11 cellular contexts compared by ENCODE assay signal in the genomic region with DNA sequence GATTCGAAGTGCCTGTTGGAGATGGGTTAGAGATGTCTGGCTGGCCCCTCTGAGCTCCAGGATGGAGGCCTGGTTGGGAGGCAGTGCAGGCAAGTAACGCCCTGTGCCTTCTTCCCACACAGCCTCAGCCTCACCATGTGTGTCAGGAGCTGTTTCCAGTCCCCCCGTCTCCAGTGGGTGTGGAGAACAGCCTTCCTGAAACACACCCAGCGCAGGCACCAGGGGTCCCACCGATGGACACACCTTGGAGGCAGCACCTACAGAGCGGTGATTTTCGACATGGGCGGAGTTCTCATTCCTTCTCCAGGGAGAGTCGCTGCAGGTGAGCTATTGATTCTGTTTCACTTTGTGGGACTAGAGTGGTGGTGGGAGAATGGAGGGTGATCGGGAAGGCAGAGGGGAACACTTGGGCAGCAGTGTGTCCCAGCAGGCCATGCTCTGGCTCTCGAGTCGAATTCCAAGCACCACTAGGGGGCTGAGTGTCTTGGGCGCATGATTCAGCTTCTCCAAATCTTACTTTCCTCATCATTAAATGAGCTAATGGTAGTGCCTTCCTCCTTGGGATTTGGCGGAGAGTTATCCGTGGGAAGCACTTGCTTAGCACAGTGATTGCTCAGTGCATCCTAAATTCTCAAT. TPM values are rescaled to one million over a fixed set of nuclear protein-coding genes. Genes with fewer than 3 reads are reported as not detected.
A peak's percentile ranks its signal among the peaks of the same experiment; 100 is the strongest.
DNase-seq lines count a peak whose midpoint lies in the region; ATAC-seq and TF ChIP-seq lines count a peak whose summit lies in the region.
"Had no signal": no experiment of that assay in that cellular context is flagged by ENCODE, and none has a peak within 500 bp of the region (broad histone marks: within the 10 kb centered on the region; RNA-seq: fewer than 3 reads in every experiment).

No MANE protein-coding gene starts in this region.

- H3K4me3 ChIP-seq in HEK293 (ENCODE audit: low read depth, low read length): no peak overlapping the region
- H3K4me3 ChIP-seq in stomach: no peak overlapping the region
- no peak overlapping the region for H3K4me3 ChIP-seq in coronary artery
- no peak overlapping the region for H3K4me3 ChIP-seq in vagina
- H3K4me3 ChIP-seq: tibial nerve had no signal

- peaks cover 30% of the 10 kb centered on the region for H3K36me3 Mint-ChIP-seq in WTC11

- no peaks in the 10 kb centered on the region for H3K27me3 Mint-ChIP-seq in WTC11 (ENCODE audit: low read depth)

- intact Hi-C loops in stomach (cut with DNase I; ENCODE audit: low total_unique reads): no loop called here
- intact Hi-C loops in vagina (cut with DNase I): no loop called here

- POLR2A ChIA-PET in HEK293 (lab: Yijun Ruan, JAX) (no interaction called here), WTC11 (lab: Charles Lee) (no interaction called here)

- H3K4me1 ChIP-seq in HEK293 (ENCODE audit: control insufficient read depth, insufficient read depth, low read length): no peaks in the 10 kb centered on the region
- peaks cover 0 to 3% (median under 1%) of the 10 kb centered on the region in 4 donors for H3K4me1 ChIP-seq in stomach
- no peaks in the 10 kb centered on the region for H3K4me1 ChIP-seq in vagina
- H3K4me1 ChIP-seq: tibial nerve had no signal

- no peak overlapping the region for H3K27ac Mint-ChIP-seq in WTC11

- 83 to 91% (median 91%) methylated on average over 14 to 15 of the region's 15 CpGs for WGBS in stomach, 5 donors

- H3K36me3 ChIP-seq in HEK293 (ENCODE audit: control insufficient read depth in 2 of 2, insufficient read depth in 1 of 2, low read length in 2 of 2) (peaks cover 15 to 40% of the 10 kb centered on the region in 2 experiments; a peak in 2 of 3 replicates), stomach (peaks cover 27 to 57% (median 54%) of the 10 kb centered on the region in 4 donors), vagina (peaks cover 0 to 32% of the 10 kb centered on the region in 2 donors)

- H3K27me3 ChIP-seq in stomach (no peaks in the 10 kb centered on the region), vagina (no peaks in the 10 kb centered on the region)
- H3K27me3 ChIP-seq: neutrophil, tibial nerve had no signal

- no peak for TF ChIP-seq POLR2A in stomach (IDR thresholded peaks at IDR 0.05)
- no peak for TF ChIP-seq POLR2A in vagina (IDR thresholded peaks at IDR 0.05)

- DNase-seq in DMS114 treated with DMSO at 0.1 percent for 48 hours (lab: John Stamatoyannopoulos, UW; ENCODE audit: unreplicated experiment) (peak; percentile 7), WTC11 (ENCODE audit: low spot score) (peak; percentile 28), iPS-NIHi7 (ENCODE audit: extremely low spot score) (peak; percentile 65), stomach (no peak), coronary artery (ENCODE audit: low spot score) (no peak), vagina (ENCODE audit: extremely low spot score in 2 of 2) (no peak)
- DNase-seq: NCI-H187 treated with DMSO at 0.1 percent for 48 hours had no signal

- no peak overlapping the region for H3K27ac ChIP-seq in HEK293 (ENCODE audit: extremely low read depth, low read depth, low read length)
- H3K27ac ChIP-seq in stomach: no peak overlapping the region
- no peak overlapping the region for H3K27ac ChIP-seq in coronary artery
- H3K27ac ChIP-seq in vagina: no peak overlapping the region
- H3K27ac ChIP-seq: neutrophil, tibial nerve had no signal

- H3K4me3 Mint-ChIP-seq in WTC11: no peak overlapping the region

- CTCF ChIA-PET in HEK293 (lab: Yijun Ruan, JAX) (interaction anchor here (0.6 to 1.7 kb wide), 6 partner anchors 9 to 119 kb away, joined by 3 read pairs; no protein-coding TSS in a partner anchor), WTC11 (lab: Charles Lee) (interaction anchor here (0.6 to 1.8 kb wide), 17 partner anchors 8 to 319 kb away, joined by 3 to 12 read pairs (median 4); no protein-coding TSS in a partner anchor)

- H3K4me1 Mint-ChIP-seq in WTC11: no peaks in the 10 kb centered on the region

- peak; percentile 92 for ATAC-seq in WTC11
- ATAC-seq in GM19395 (IDR thresholded peaks at IDR 0.05; ENCODE audit: unreplicated experiment): no peak

- no peak for TF ChIP-seq EP300 in stomach (IDR thresholded peaks at IDR 0.05)

- H3K9me3 ChIP-seq in HEK293 (ENCODE audit: control insufficient read depth, insufficient read depth, low read depth, low read length): no peaks in the 10 kb centered on the region
- no peaks in the 10 kb centered on the region for H3K9me3 ChIP-seq in stomach
- H3K9me3 ChIP-seq in vagina: no peaks in the 10 kb centered on the region
- H3K9me3 ChIP-seq: neutrophil, tibial nerve had no signal

- no peaks in the 10 kb centered on the region for H3K9me3 Mint-ChIP-seq in WTC11

- TF ChIP-seq CTCF in HEK293 (tag by site-specific recombination; IDR thresholded peaks at IDR 0.05): no peak
- TF ChIP-seq CTCF in WTC11 (IDR thresholded peaks at IDR 0.05): no peak
- TF ChIP-seq CTCF in stomach (IDR thresholded peaks at IDR 0.05): no peak
- no peak for TF ChIP-seq CTCF in coronary artery (IDR thresholded peaks at IDR 0.05)
- TF ChIP-seq CTCF in vagina (IDR thresholded peaks at IDR 0.05): no peak

TF ChIP-seq in HEK293, 187 proteins besides CTCF, POLR2A, EP300 and RAD21:
- TF ChIP-seq EGR2 (tag by site-specific recombination; IDR thresholded peaks at IDR 0.05; ENCODE audit: low read depth): peak; percentile 4; the same call in 1 of the 2 replicates
- TF ChIP-seq, protein P1, sequence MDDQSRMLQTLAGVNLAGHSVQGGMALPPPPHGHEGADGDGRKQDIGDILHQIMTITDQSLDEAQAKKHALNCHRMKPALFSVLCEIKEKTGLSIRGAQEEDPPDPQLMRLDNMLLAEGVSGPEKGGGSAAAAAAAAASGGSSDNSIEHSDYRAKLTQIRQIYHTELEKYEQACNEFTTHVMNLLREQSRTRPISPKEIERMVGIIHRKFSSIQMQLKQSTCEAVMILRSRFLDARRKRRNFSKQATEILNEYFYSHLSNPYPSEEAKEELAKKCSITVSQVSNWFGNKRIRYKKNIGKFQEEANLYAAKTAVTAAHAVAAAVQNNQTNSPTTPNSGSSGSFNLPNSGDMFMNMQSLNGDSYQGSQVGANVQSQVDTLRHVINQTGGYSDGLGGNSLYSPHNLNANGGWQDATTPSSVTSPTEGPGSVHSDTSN (CRISPR knock-in tag; IDR thresholded peaks at IDR 0.05): no peak
- TF ChIP-seq ZNF701 (tag by site-specific recombination; IDR thresholded peaks at IDR 0.05): no peak
- TF ChIP-seq, protein P2, sequence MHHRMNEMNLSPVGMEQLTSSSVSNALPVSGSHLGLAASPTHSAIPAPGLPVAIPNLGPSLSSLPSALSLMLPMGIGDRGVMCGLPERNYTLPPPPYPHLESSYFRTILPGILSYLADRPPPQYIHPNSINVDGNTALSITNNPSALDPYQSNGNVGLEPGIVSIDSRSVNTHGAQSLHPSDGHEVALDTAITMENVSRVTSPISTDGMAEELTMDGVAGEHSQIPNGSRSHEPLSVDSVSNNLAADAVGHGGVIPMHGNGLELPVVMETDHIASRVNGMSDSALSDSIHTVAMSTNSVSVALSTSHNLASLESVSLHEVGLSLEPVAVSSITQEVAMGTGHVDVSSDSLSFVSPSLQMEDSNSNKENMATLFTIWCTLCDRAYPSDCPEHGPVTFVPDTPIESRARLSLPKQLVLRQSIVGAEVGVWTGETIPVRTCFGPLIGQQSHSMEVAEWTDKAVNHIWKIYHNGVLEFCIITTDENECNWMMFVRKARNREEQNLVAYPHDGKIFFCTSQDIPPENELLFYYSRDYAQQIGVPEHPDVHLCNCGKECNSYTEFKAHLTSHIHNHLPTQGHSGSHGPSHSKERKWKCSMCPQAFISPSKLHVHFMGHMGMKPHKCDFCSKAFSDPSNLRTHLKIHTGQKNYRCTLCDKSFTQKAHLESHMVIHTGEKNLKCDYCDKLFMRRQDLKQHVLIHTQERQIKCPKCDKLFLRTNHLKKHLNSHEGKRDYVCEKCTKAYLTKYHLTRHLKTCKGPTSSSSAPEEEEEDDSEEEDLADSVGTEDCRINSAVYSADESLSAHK (tag by site-specific recombination; IDR thresholded peaks at IDR 0.05): peak; percentile 54

TF ChIP-seq in WTC11, 78 proteins besides CTCF, POLR2A, EP300 and RAD21 (continues in another document):
- TF ChIP-seq, protein P3, sequence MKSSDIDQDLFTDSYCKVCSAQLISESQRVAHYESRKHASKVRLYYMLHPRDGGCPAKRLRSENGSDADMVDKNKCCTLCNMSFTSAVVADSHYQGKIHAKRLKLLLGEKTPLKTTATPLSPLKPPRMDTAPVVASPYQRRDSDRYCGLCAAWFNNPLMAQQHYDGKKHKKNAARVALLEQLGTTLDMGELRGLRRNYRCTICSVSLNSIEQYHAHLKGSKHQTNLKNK (CRISPR knock-in tag; IDR thresholded peaks at IDR 0.05): no peak
- TF ChIP-seq, protein P4, sequence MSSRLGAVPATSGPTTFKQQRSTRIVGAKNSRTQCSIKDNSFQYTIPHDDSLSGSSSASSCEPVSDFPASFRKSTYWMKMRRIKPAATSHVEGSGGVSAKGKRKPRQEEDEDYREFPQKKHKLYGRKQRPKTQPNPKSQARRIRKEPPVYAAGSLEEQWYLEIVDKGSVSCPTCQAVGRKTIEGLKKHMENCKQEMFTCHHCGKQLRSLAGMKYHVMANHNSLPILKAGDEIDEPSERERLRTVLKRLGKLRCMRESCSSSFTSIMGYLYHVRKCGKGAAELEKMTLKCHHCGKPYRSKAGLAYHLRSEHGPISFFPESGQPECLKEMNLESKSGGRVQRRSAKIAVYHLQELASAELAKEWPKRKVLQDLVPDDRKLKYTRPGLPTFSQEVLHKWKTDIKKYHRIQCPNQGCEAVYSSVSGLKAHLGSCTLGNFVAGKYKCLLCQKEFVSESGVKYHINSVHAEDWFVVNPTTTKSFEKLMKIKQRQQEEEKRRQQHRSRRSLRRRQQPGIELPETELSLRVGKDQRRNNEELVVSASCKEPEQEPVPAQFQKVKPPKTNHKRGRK (CRISPR knock-in tag; IDR thresholded peaks at IDR 0.05; ENCODE audit: borderline replicate concordance): no peak
- TF ChIP-seq ATF1 (CRISPR knock-in tag; IDR thresholded peaks at IDR 0.05): no peak
- TF ChIP-seq EMX1 (CRISPR knock-in tag; IDR thresholded peaks at IDR 0.05): no peak

RNA-seq across cellular contexts. Expression of a gene that starts 6.8 kb away (rescaled TPM):
- 29.1 to 37.5 TPM (median 37.1 TPM) in 3 replicates for total RNA-seq in WTC11 (2021)
- total RNA-seq in stomach: 100 to 1,000 TPM in 1 of 5 donors, 10 to 100 TPM in 3, 1 to 10 TPM in 1; 9.4 to 128 (median 32.1) TPM
- polyA plus RNA-seq in stomach: 10 to 100 TPM in 2 of 3 donors, 1 to 10 TPM in 1; 9.8 to 15.7 (median 12.4) TPM
- 26.5 TPM for total RNA-seq in vagina

RNA-seq across cellular contexts. Expression of a gene that starts 6.9 kb away (rescaled TPM):
- total RNA-seq in WTC11 (2021) (17.3 to 18.3 TPM (median 18.1 TPM) in 3 replicates), stomach (10 to 100 TPM; 15.2 to 43.2 (median 19.3) TPM), vagina (14.0 TPM)
- polyA plus RNA-seq in stomach: 1 to 10 TPM; 5.6 to 7.9 (median 7.4) TPM

Comparison
In these comparisons a context has a peak if more than half of its experiments do, and no peak if none do; other contexts are left out.
1. DNase-seq: peak in DMS114 treated with DMSO at 0.1 percent for 48 hours (single experiment), WTC11 (single experiment) and iPS-NIHi7 (single experiment); none in stomach (single experiment), coronary artery (single experiment) and vagina (0 of 2).